Comparison of ENCODE assay signal across 27 cellular contexts in the genomic region with DNA sequence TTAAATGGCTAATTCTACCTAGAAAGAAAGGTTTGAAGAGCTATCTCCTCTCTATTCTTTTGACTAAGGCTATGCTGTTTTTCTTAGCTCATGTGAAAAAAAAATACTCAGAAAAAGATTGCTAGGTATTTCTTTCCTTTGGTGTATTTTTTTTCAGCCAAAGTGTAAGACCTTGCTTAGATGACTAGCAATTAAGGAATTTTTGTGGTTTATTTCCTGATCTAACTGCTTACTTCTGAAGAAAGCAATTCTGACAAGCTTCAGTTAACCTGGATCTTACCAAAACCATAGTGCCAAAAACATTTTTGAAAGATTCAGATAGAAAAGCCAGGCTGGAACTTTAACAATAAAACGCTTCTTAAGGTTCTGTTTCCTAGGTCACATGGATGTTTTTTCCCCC.
A peak's percentile ranks its signal among the peaks of the same experiment; 100 is the strongest.
DNase-seq lines count a peak whose midpoint lies in the region; ATAC-seq and TF ChIP-seq lines count a peak whose summit lies in the region.
"Had no signal": no experiment of that assay in that cellular context is flagged by ENCODE, and none has a peak within 500 bp of the region (broad histone marks: within the 10 kb centered on the region; RNA-seq: fewer than 3 reads in every experiment).

No MANE protein-coding gene starts in this region.

- DNase-seq in ACHN (peak; percentile 76), NCI-H226 (peak; percentile 17), mammary epithelial cell (peak; percentile 61), kidney tubule cell (ENCODE audit: low spot score) (peak; percentile 84), NK-92 (lab: John Stamatoyannopoulos, UW; ENCODE audit: unreplicated experiment) (no peak), hepatocyte (ENCODE audit: low spot score) (no peak)
- no peak for DNase-seq in activated naive CD8-positive, alpha-beta T cell treated with anti-CD3 and anti-CD28 coated beads for 36 hours
- DNase-seq: activated CD8-positive, alpha-beta T cell treated with anti-CD3 and anti-CD28 coated beads for 36 hours; AML-193; CD4-positive, alpha-beta T cell; head of caudate nucleus; HFFc6; Karpas-422; mesendoderm; NCI-H1048; NCI-H1694 treated with DMSO at 0.1 percent for 48 hours; SK-N-SH; stimulated activated naive CD4-positive, alpha-beta T cell treated with Interleukin-2 at 50 U/mL for 16 hours; T-helper 2 cell; testis had no signal

- H3K79me2 ChIP-seq in mammary epithelial cell (ENCODE audit: insufficient read depth, low read length), result no peaks in the 10 kb centered on the region
- no peaks in the 10 kb centered on the region for H3K79me2 ChIP-seq in hepatocyte

- no peak overlapping the region for H3K27ac Mint-ChIP-seq in activated naive CD8-positive, alpha-beta T cell treated with anti-CD3 and anti-CD28 coated beads for 36 hours
- H3K27ac Mint-ChIP-seq: activated CD8-positive, alpha-beta T cell treated with anti-CD3 and anti-CD28 coated beads for 36 hours; activated naive CD8-positive, alpha-beta T cell; activated T-helper 2 cell treated with anti-CD3 and anti-CD28 coated beads, Interferon-gamma antibody, Interleukin-2, Interleukin-4, amounts not matched to agents 10 μg/mL and 5 μg/mL and 100 μg/mL, durations not matched to agents 14 hours and 24 hours and 36 hours; CD4-positive, alpha-beta T cell; HFFc6 had no signal

- H3K36me3 Mint-ChIP-seq in activated naive CD8-positive, alpha-beta T cell treated with anti-CD3 and anti-CD28 coated beads for 36 hours, result no peaks in the 10 kb centered on the region
- H3K36me3 Mint-ChIP-seq: activated naive CD8-positive, alpha-beta T cell had no signal

- no peaks in the 10 kb centered on the region for H3K9me3 Mint-ChIP-seq in activated naive CD8-positive, alpha-beta T cell treated with anti-CD3 and anti-CD28 coated beads for 36 hours
- H3K9me3 Mint-ChIP-seq: activated CD8-positive, alpha-beta T cell treated with anti-CD3 and anti-CD28 coated beads for 36 hours; activated T-helper 2 cell treated with anti-CD3 and anti-CD28 coated beads, Interferon-gamma antibody, Interleukin-2, Interleukin-4, amounts not matched to agents 10 μg/mL and 5 μg/mL and 100 μg/mL, durations not matched to agents 14 hours and 24 hours and 36 hours had no signal

- H2AFZ ChIP-seq in mammary epithelial cell (ENCODE audit: low read depth, low read length) (no peak overlapping the region), hepatocyte (no peak overlapping the region)

- no peaks in the 10 kb centered on the region for H4K20me1 ChIP-seq in mammary epithelial cell (ENCODE audit: insufficient read depth, low read length)
- H4K20me1 ChIP-seq in hepatocyte (ENCODE audit: insufficient read depth, poor library complexity, severe bottlenecking), result no peaks in the 10 kb centered on the region

- intact Hi-C loops in mammary epithelial cell (cut with micrococcal nuclease), result no loop called here

- H3K4me3 ChIP-seq in mammary epithelial cell (replicated peaks in 1 of 3; ENCODE audit: insufficient read depth in 1 of 3, low read depth in 2 of 3, low read length in 3 of 3) (no peak overlapping the region), hepatocyte (no peak overlapping the region)
- H3K4me3 ChIP-seq: ascending aorta, prostate gland, testis had no signal

- no peak for TF ChIP-seq CTCF in mammary epithelial cell (conservative IDR thresholded peaks at IDR 0.05 in 1 of 2, IDR thresholded peaks at IDR 0.05 in 1 of 2; ENCODE audit: extremely low read depth in 1 of 2, insufficient read depth in 1 of 2, low read depth in 1 of 2, low read length in 2 of 2)
- no peak for TF ChIP-seq CTCF in hepatocyte (IDR thresholded peaks at IDR 0.05; ENCODE audit: poor library complexity)

- H3K36me3 ChIP-seq in mammary epithelial cell (ENCODE audit: insufficient read depth, low read length), result no peaks in the 10 kb centered on the region
- no peaks in the 10 kb centered on the region for H3K36me3 ChIP-seq in hepatocyte (replicated peaks; ENCODE audit: insufficient read depth, low read depth)
- H3K36me3 ChIP-seq: ascending aorta, prostate gland had no signal

- H3K4me2 ChIP-seq in mammary epithelial cell (ENCODE audit: insufficient read depth, low read depth, low read length), result peak overlapping the region; percentile 55
- H3K4me2 ChIP-seq in hepatocyte, result no peak overlapping the region
- H3K4me2 ChIP-seq: SK-N-SH had no signal

- no peaks in the 10 kb centered on the region for H3K9me3 ChIP-seq in mammary epithelial cell (replicated peaks; ENCODE audit: insufficient read depth, low read length)
- no peaks in the 10 kb centered on the region for H3K9me3 ChIP-seq in hepatocyte (ENCODE audit: low read depth)
- H3K9me3 ChIP-seq: ascending aorta, prostate gland, SK-N-SH, testis had no signal

- H3K4me3 Mint-ChIP-seq in activated naive CD8-positive, alpha-beta T cell treated with anti-CD3 and anti-CD28 coated beads for 36 hours, result no peak overlapping the region
- H3K4me3 Mint-ChIP-seq: activated CD8-positive, alpha-beta T cell treated with anti-CD3 and anti-CD28 coated beads for 36 hours; activated naive CD8-positive, alpha-beta T cell; CD4-positive, alpha-beta T cell; HFFc6 had no signal

- ATAC-seq in GM18867 (IDR thresholded peaks at IDR 0.05; ENCODE audit: unreplicated experiment), result no peak
- ATAC-seq: activated CD8-positive, alpha-beta T cell treated with anti-CD3 and anti-CD28 coated beads for 36 hours; HepG2; left lobe of liver had no signal

- in situ Hi-C loops in ACHN (cut with HindIII; ENCODE audit: low pct_ligation_motif_present, low pct_unique_long_range_greater_than_20kb, low sequenced_read_pairs), result no loop called here
- in situ Hi-C loops in mammary epithelial cell (cut with MboI; ENCODE audit: low sequenced_read_pairs in 2 of 2), result no loop called here

- CTCF ChIA-PET in mammary epithelial cell (lab: Charles Lee; ENCODE audit: low non-redundant PET), result interaction anchor here (0.7 kb wide), 1 partner anchor 10 kb away, joined by 3 read pairs; no protein-coding TSS in a partner anchor

- H3K4me1 Mint-ChIP-seq in activated naive CD8-positive, alpha-beta T cell treated with anti-CD3 and anti-CD28 coated beads for 36 hours, result no peaks in the 10 kb centered on the region

- no peak overlapping the region for H3K27ac ChIP-seq in mammary epithelial cell (ENCODE audit: insufficient read depth, low read depth, low read length)
- no peak overlapping the region for H3K27ac ChIP-seq in hepatocyte
- H3K27ac ChIP-seq: ascending aorta, prostate gland, testis had no signal

- no peak overlapping the region for H3K9ac ChIP-seq in mammary epithelial cell (ENCODE audit: insufficient read depth, low read length)
- H3K9ac ChIP-seq: SK-N-SH had no signal

- no peaks in the 10 kb centered on the region for H3K27me3 Mint-ChIP-seq in activated naive CD8-positive, alpha-beta T cell treated with anti-CD3 and anti-CD28 coated beads for 36 hours
- H3K27me3 Mint-ChIP-seq: activated CD8-positive, alpha-beta T cell treated with anti-CD3 and anti-CD28 coated beads for 36 hours; activated naive CD8-positive, alpha-beta T cell; CD4-positive, alpha-beta T cell had no signal

- H3K27me3 ChIP-seq in mammary epithelial cell (ENCODE audit: insufficient read depth, low read length) (no peaks in the 10 kb centered on the region), hepatocyte (no peaks in the 10 kb centered on the region)
- H3K27me3 ChIP-seq: ascending aorta, testis had no signal

- BruUV-seq in mammary epithelial cell (replicated peaks; lab: Mats Ljungman, UMichigan), result no TSS peak

- WGBS in mammary epithelial cell (ENCODE audit: low coverage, missing lambda C conversion rate), result 60% methylated on average over 1 of the region's 1 CpG
- 86% methylated on average over 1 of the region's 1 CpG for WGBS in hepatocyte (ENCODE audit: low lambda C conversion rate, missing lambda C conversion rate)

- H3K4me1 ChIP-seq in mammary epithelial cell (ENCODE audit: insufficient read depth, low read length) (peaks cover 6% of the 10 kb centered on the region), hepatocyte (ENCODE audit: insufficient read depth) (no peaks in the 10 kb centered on the region)
- H3K4me1 ChIP-seq: ascending aorta, prostate gland, testis had no signal

- dilution Hi-C loops in mammary epithelial cell (cut with HindIII; ENCODE audit: low sequenced_read_pairs), result no loop called here

- H3K9me2 ChIP-seq in hepatocyte (replicated peaks; ENCODE audit: insufficient read depth), result no peaks in the 10 kb centered on the region
- H3K9me2 ChIP-seq: SK-N-SH had no signal

Comparison
In these comparisons a context has a peak if more than half of its experiments do, and no peak if none do; other contexts are left out.
1. DNase-seq: peak in ACHN (single experiment), NCI-H226 (single experiment), mammary epithelial cell (single experiment) and kidney tubule cell (single experiment); none in NK-92 (single experiment), hepatocyte (single experiment) and activated naive CD8-positive, alpha-beta T cell treated with anti-CD3 and anti-CD28 coated beads for 36 hours (single experiment).